Comparison of ENCODE assay signal across 10 cellular contexts in genomic region chr7:154794147-154794780, GRCh38.
DNase-seq lines count a peak whose midpoint lies in the region; ATAC-seq lines count a peak whose summit lies in the region.
"Had no signal": no experiment of that assay in that cellular context is flagged by ENCODE, and none has a peak within 500 bp of the region (broad histone marks: within the 10 kb centered on the region; RNA-seq: fewer than 3 reads in every experiment).

No MANE protein-coding gene starts in this region.

- no peaks in the 10 kb centered on the region for H3K36me3 Mint-ChIP-seq in activated CD4-positive, alpha-beta T cell treated with anti-CD3 and anti-CD28 coated beads, Interleukin-2, amount 10 ng/mL, durations not matched to agents 24 days and 14 days (ENCODE audit: low read depth)
- no peaks in the 10 kb centered on the region for H3K36me3 Mint-ChIP-seq in stimulated activated effector memory CD8-positive, alpha-beta T cell treated with anti-CD3 and anti-CD28 coated beads, Interleukin-12 subunit alpha, Interleukin-12 subunit beta, amount 100 ng/mL, for 72 hours
- H3K36me3 Mint-ChIP-seq: memory B cell had no signal

- no peaks in the 10 kb centered on the region for H3K9me3 ChIP-seq in iPS DF 6.9 (ENCODE audit: control insufficient read depth, insufficient read depth, low read length)

- H3K27ac Mint-ChIP-seq in activated CD4-positive, alpha-beta T cell treated with anti-CD3 and anti-CD28 coated beads, Interleukin-2, amount 10 ng/mL, durations not matched to agents 24 days and 14 days: no peak overlapping the region
- H3K27ac Mint-ChIP-seq in stimulated activated effector memory CD8-positive, alpha-beta T cell treated with anti-CD3 and anti-CD28 coated beads, Interleukin-12 subunit alpha, Interleukin-12 subunit beta, amount 100 ng/mL, for 72 hours: no peak overlapping the region
- H3K27ac Mint-ChIP-seq: memory B cell had no signal

- peak; percentile 29 for ATAC-seq in stimulated activated effector memory CD8-positive, alpha-beta T cell treated with anti-CD3 and anti-CD28 coated beads, Interleukin-12 subunit alpha, Interleukin-12 subunit beta, amount 100 ng/mL, for 72 hours
- ATAC-seq in HG03097 (IDR thresholded peaks at IDR 0.05; ENCODE audit: low FRiP score, unreplicated experiment): no peak
- ATAC-seq in HG02885 (IDR thresholded peaks at IDR 0.05; ENCODE audit: poor library complexity, unreplicated experiment): no peak

- no peaks in the 10 kb centered on the region for H3K27me3 Mint-ChIP-seq in activated CD4-positive, alpha-beta T cell treated with anti-CD3 and anti-CD28 coated beads, Interleukin-2, amount 10 ng/mL, durations not matched to agents 24 days and 14 days

- H3K9me3 Mint-ChIP-seq in activated CD4-positive, alpha-beta T cell treated with anti-CD3 and anti-CD28 coated beads, Interleukin-2, amount 10 ng/mL, durations not matched to agents 24 days and 14 days: no peaks in the 10 kb centered on the region
- no peaks in the 10 kb centered on the region for H3K9me3 Mint-ChIP-seq in stimulated activated effector memory CD8-positive, alpha-beta T cell treated with anti-CD3 and anti-CD28 coated beads, Interleukin-12 subunit alpha, Interleukin-12 subunit beta, amount 100 ng/mL, for 72 hours
- H3K9me3 Mint-ChIP-seq: memory B cell had no signal

- peak; percentile 58 for DNase-seq in activated CD4-positive, alpha-beta T cell treated with anti-CD3 and anti-CD28 coated beads, Interleukin-2, amount 10 ng/mL, durations not matched to agents 24 days and 14 days
- no peak for DNase-seq in activated CD4-positive, alpha-beta T cell treated with anti-CD3 and anti-CD28 coated beads for 4 hours
- DNase-seq in NCI-H526 treated with DMSO at 0.1 percent for 48 hours (lab: John Stamatoyannopoulos, UW) (peak; percentile 32), iPS DF 6.9 (ENCODE audit: low read depth, low spot score) (no peak), NCI-H1694 treated with DMSO at 0.1 percent for 48 hours (lab: John Stamatoyannopoulos, UW) (no peak)
- no peak for DNase-seq in stimulated activated effector memory CD8-positive, alpha-beta T cell treated with anti-CD3 and anti-CD28 coated beads, Interleukin-12 subunit alpha, Interleukin-12 subunit beta, amount 100 ng/mL, for 72 hours (ENCODE audit: low spot score in 2 of 2)
- DNase-seq: NCI-H2171 treated with DMSO at 0.1 percent for 48 hours had no signal

- H3K4me1 Mint-ChIP-seq in activated CD4-positive, alpha-beta T cell treated with anti-CD3 and anti-CD28 coated beads, Interleukin-2, amount 10 ng/mL, durations not matched to agents 24 days and 14 days: no peaks in the 10 kb centered on the region
- no peaks in the 10 kb centered on the region for H3K4me1 Mint-ChIP-seq in stimulated activated effector memory CD8-positive, alpha-beta T cell treated with anti-CD3 and anti-CD28 coated beads, Interleukin-12 subunit alpha, Interleukin-12 subunit beta, amount 100 ng/mL, for 72 hours
- H3K4me1 Mint-ChIP-seq: memory B cell had no signal

- no peaks in the 10 kb centered on the region for H3K36me3 ChIP-seq in iPS DF 6.9 (ENCODE audit: control insufficient read depth, insufficient read depth, low read length)

- no peaks in the 10 kb centered on the region for H3K4me1 ChIP-seq in iPS DF 6.9 (ENCODE audit: control insufficient read depth, insufficient read depth, low read length)

- H3K27me3 ChIP-seq in iPS DF 6.9 (ENCODE audit: control insufficient read depth, insufficient read depth, low read length): no peaks in the 10 kb centered on the region; the same call in 1 of the 2 replicates

- no peak overlapping the region for H3K4me3 Mint-ChIP-seq in activated CD4-positive, alpha-beta T cell treated with anti-CD3 and anti-CD28 coated beads, Interleukin-2, amount 10 ng/mL, durations not matched to agents 24 days and 14 days
- H3K4me3 Mint-ChIP-seq in stimulated activated effector memory CD8-positive, alpha-beta T cell treated with anti-CD3 and anti-CD28 coated beads, Interleukin-12 subunit alpha, Interleukin-12 subunit beta, amount 100 ng/mL, for 72 hours: no peak overlapping the region
- H3K4me3 Mint-ChIP-seq: memory B cell had no signal

- intact Hi-C loops in activated CD4-positive, alpha-beta T cell treated with anti-CD3 and anti-CD28 coated beads, Interleukin-2, amount 10 ng/mL, durations not matched to agents 24 days and 14 days (cut with micrococcal nuclease): no loop called here

- no peak overlapping the region for H3K27ac ChIP-seq in iPS DF 6.9 (ENCODE audit: low read length)

- WGBS in iPS DF 6.9 (ENCODE audit: insufficient coverage, insufficient read length): no CpG with 5 or more reads among the region's 50 CpGs

- H3K4me3 ChIP-seq in iPS DF 6.9 (ENCODE audit: low read length): peak overlapping the region; percentile 6; the same call in 1 of the 2 replicates

Comparison
In these comparisons a context has a peak if more than half of its experiments do, and no peak if none do; other contexts are left out.
1. DNase-seq: peak in activated CD4-positive, alpha-beta T cell treated with anti-CD3 and anti-CD28 coated beads, Interleukin-2, amount 10 ng/mL, durations not matched to agents 24 days and 14 days (single experiment) and NCI-H526 treated with DMSO at 0.1 percent for 48 hours (single experiment); none in activated CD4-positive, alpha-beta T cell treated with anti-CD3 and anti-CD28 coated beads for 4 hours (0 of 2), iPS DF 6.9 (single experiment), stimulated activated effector memory CD8-positive, alpha-beta T cell treated with anti-CD3 and anti-CD28 coated beads, Interleukin-12 subunit alpha, Interleukin-12 subunit beta, amount 100 ng/mL, for 72 hours (0 of 2) and NCI-H1694 treated with DMSO at 0.1 percent for 48 hours (single experiment).